2 cellular contexts compared by ENCODE assay signal in genomic region chr16:2460916-2461315, GRCh38.
TF ChIP-seq lines count a peak whose summit lies in the region.

No MANE protein-coding gene starts in this region.

TF ChIP-seq in HCT116, 20 proteins besides CTCF, POLR2A, EP300 and RAD21:
- TF ChIP-seq EZH2 (IDR thresholded peaks at IDR 0.05): no peak
- TF ChIP-seq POLR2AphosphoS5 (IDR thresholded peaks at IDR 0.05; ENCODE audit: low read depth, low read length): no peak
- TF ChIP-seq EZH2phosphoT487 (IDR thresholded peaks at IDR 0.05; ENCODE audit: borderline replicate concordance): no peak
- TF ChIP-seq REST (IDR thresholded peaks at IDR 0.05; ENCODE audit: low read depth): no peak
- no peak for TF ChIP-seq JUND (IDR thresholded peaks at IDR 0.05)
- no peak for TF ChIP-seq ZNF274 (IDR thresholded peaks at IDR 0.05; ENCODE audit: low read depth, low read length)
- no peak for TF ChIP-seq YY1 (IDR thresholded peaks at IDR 0.05; ENCODE audit: extremely low read depth, insufficient replicate concordance, low read depth, low read length)
- TF ChIP-seq SP1 (IDR thresholded peaks at IDR 0.05; ENCODE audit: low read depth): no peak
- no peak for TF ChIP-seq CBX3 (IDR thresholded peaks at IDR 0.05; ENCODE audit: low read depth)
- TF ChIP-seq CEBPB (IDR thresholded peaks at IDR 0.05; ENCODE audit: low read depth): no peak
- TF ChIP-seq ZBTB33 (IDR thresholded peaks at IDR 0.05; ENCODE audit: extremely low read depth, insufficient replicate concordance, low read length): no peak
- no peak for TF ChIP-seq EGR1 (IDR thresholded peaks at IDR 0.05; ENCODE audit: low read depth)
- no peak for TF ChIP-seq ZFX (IDR thresholded peaks at IDR 0.05)
- TF ChIP-seq MAX (IDR thresholded peaks at IDR 0.05): no peak
- no peak for TF ChIP-seq ATF3 (IDR thresholded peaks at IDR 0.05)
- no peak for TF ChIP-seq ELF1 (IDR thresholded peaks at IDR 0.05; ENCODE audit: borderline replicate concordance, low read depth)
- TF ChIP-seq SRF (IDR thresholded peaks at IDR 0.05; ENCODE audit: low read depth): no peak
- TF ChIP-seq FOSL1 (IDR thresholded peaks at IDR 0.05; ENCODE audit: low read depth): no peak

TF ChIP-seq in WTC11, 78 proteins besides CTCF, POLR2A, EP300 and RAD21:
- TF ChIP-seq NR1H2 (CRISPR knock-in tag; IDR thresholded peaks at IDR 0.05) (no peak), GABPB1 (CRISPR knock-in tag; IDR thresholded peaks at IDR 0.05) (no peak), ZNF232 (CRISPR knock-in tag; IDR thresholded peaks at IDR 0.05) (no peak), ZSCAN18 (CRISPR knock-in tag; IDR thresholded peaks at IDR 0.05) (no peak), CBFB (CRISPR knock-in tag; IDR thresholded peaks at IDR 0.05; ENCODE audit: low read depth) (no peak), E2F4 (CRISPR knock-in tag; IDR thresholded peaks at IDR 0.05; ENCODE audit: borderline replicate concordance, low read depth) (no peak), ZNF396 (CRISPR knock-in tag; IDR thresholded peaks at IDR 0.05; ENCODE audit: borderline replicate concordance) (no peak), CDX4 (CRISPR knock-in tag; IDR thresholded peaks at IDR 0.05; ENCODE audit: borderline replicate concordance) (no peak), TP53 (CRISPR knock-in tag; IDR thresholded peaks at IDR 0.05) (no peak), RORB (CRISPR knock-in tag; IDR thresholded peaks at IDR 0.05) (no peak), MAX (CRISPR knock-in tag; IDR thresholded peaks at IDR 0.05) (no peak), FOXK1 (CRISPR knock-in tag; IDR thresholded peaks at IDR 0.05) (no peak), KAT7 (CRISPR knock-in tag; IDR thresholded peaks at IDR 0.05; ENCODE audit: borderline replicate concordance) (no peak), NR3C1 (CRISPR knock-in tag; conservative IDR thresholded peaks at IDR 0.05; ENCODE audit: low read depth) (no peak), ZNF263 (CRISPR knock-in tag; IDR thresholded peaks at IDR 0.05; ENCODE audit: low read depth) (no peak), SMAD4 (CRISPR knock-in tag; IDR thresholded peaks at IDR 0.05) (no peak), IRF1 (CRISPR knock-in tag; IDR thresholded peaks at IDR 0.05) (no peak), PREB (CRISPR knock-in tag; IDR thresholded peaks at IDR 0.05; ENCODE audit: borderline replicate concordance) (no peak), HMGXB4 (CRISPR knock-in tag; IDR thresholded peaks at IDR 0.05) (no peak)
